In genomic region chr6:7421066-7421465, GRCh38 we compare ENCODE assay signal across 1 cellular context.
TF ChIP-seq lines count a peak whose summit lies in the region.

No MANE protein-coding gene starts in this region.

TF ChIP-seq in H1, 55 proteins besides CTCF, POLR2A, EP300 and RAD21:
- TF ChIP-seq NANOG (IDR thresholded peaks at IDR 0.05; ENCODE audit: insufficient read depth, low read depth, low read length, poor library complexity, severe bottlenecking), result no peak
- no peak for TF ChIP-seq MAX (IDR thresholded peaks at IDR 0.05)
- TF ChIP-seq SRF (IDR thresholded peaks at IDR 0.05; ENCODE audit: low read depth, low read length), result no peak
- TF ChIP-seq CEBPB (IDR thresholded peaks at IDR 0.05; ENCODE audit: low read depth, low read length), result no peak
- no peak for TF ChIP-seq CBX8 (IDR thresholded peaks at IDR 0.05; ENCODE audit: borderline replicate concordance, low read depth, low read length)
- TF ChIP-seq SIX5 (IDR thresholded peaks at IDR 0.05; ENCODE audit: low read depth, low read length), result no peak
